In genomic region chr11:119794756-119795155, GRCh38 we compare ENCODE assay signal across 22 cellular contexts.
"Had no signal": no experiment of that assay in that cellular context is flagged by ENCODE, and none has a peak within 500 bp of the region (broad histone marks: within the 10 kb centered on the region; RNA-seq: fewer than 3 reads in every experiment).

No MANE protein-coding gene starts in this region.

- H3K27me3 ChIP-seq: testis, transverse colon had no signal

- H3K27ac Mint-ChIP-seq: activated CD4-positive, alpha-beta memory T cell treated with anti-CD3 and anti-CD28 coated beads, Interleukin-2, amount 10 ng/mL, durations not matched to agents 7 days and 5 days; activated CD4-positive, alpha-beta T cell treated with anti-CD3 and anti-CD28 coated beads, Interleukin-2, amount 10 ng/mL, durations not matched to agents 24 days and 14 days; activated T-helper 17 cell treated with anti-CD3 and anti-CD28 coated beads, Interleukin-2, amount 50 U/mL, for 72 hours; mesothelial cell of epicardium; naive B cell; nephron progenitor cell had no signal

- ATAC-seq: activated T-cell treated with anti-CD3 and anti-CD28 coated beads, Interleukin-2, amount 50 U/mL, for 4 hours; right cardiac atrium had no signal

- H3K36me3 Mint-ChIP-seq: mesothelial cell of epicardium, naive B cell had no signal

- H3K9me3 Mint-ChIP-seq: activated CD4-positive, alpha-beta memory T cell treated with anti-CD3 and anti-CD28 coated beads, Interleukin-2, amount 10 ng/mL, durations not matched to agents 7 days and 5 days; activated CD4-positive, alpha-beta T cell treated with anti-CD3 and anti-CD28 coated beads, Interleukin-2, amount 10 ng/mL, durations not matched to agents 24 days and 14 days; activated T-cell treated with anti-CD3 and anti-CD28 coated beads, Interleukin-2, amount 50 U/mL, for 4 hours; activated T-helper 17 cell treated with anti-CD3 and anti-CD28 coated beads, Interleukin-2, amount 50 U/mL, for 72 hours; mesothelial cell of epicardium; naive B cell; nephron progenitor cell had no signal

- H3K79me2 ChIP-seq: parathyroid adenoma had no signal

- FAIRE-seq: frontal cortex, TTC549, urothelium cell line had no signal

- H3K4me1 ChIP-seq: parathyroid adenoma, spleen, testis, transverse colon had no signal

- H2AFZ ChIP-seq: parathyroid adenoma had no signal

- DNase-seq: activated CD4-positive, alpha-beta memory T cell treated with anti-CD3 and anti-CD28 coated beads, Interleukin-2, amount 10 ng/mL, durations not matched to agents 7 days and 5 days; activated CD4-positive, alpha-beta T cell treated with anti-CD3 and anti-CD28 coated beads, Interleukin-2, amount 10 ng/mL, durations not matched to agents 24 days and 14 days; activated gamma-delta T cell treated with Interleukin-2 at 50 U/mL for 16 hours; activated naive CD4-positive, alpha-beta T cell treated with anti-CD3 and anti-CD28 coated beads, Interleukin-2, amount 50 U/mL, for 16 hours; activated T-cell treated with anti-CD3 and anti-CD28 coated beads, Interleukin-2, amount 50 U/mL, for 4 hours; effector memory CD4-positive, alpha-beta T cell; naive B cell; right cardiac atrium; stimulated activated naive CD4-positive, alpha-beta T cell treated with Interleukin-2 at 50 U/mL for 16 hours; testis; transverse colon had no signal

- H3K36me3 ChIP-seq: spleen, transverse colon had no signal

- H3K4me1 Mint-ChIP-seq: activated CD4-positive, alpha-beta memory T cell treated with anti-CD3 and anti-CD28 coated beads, Interleukin-2, amount 10 ng/mL, durations not matched to agents 7 days and 5 days; activated CD4-positive, alpha-beta T cell treated with anti-CD3 and anti-CD28 coated beads, Interleukin-2, amount 10 ng/mL, durations not matched to agents 24 days and 14 days; activated T-helper 17 cell treated with anti-CD3 and anti-CD28 coated beads, Interleukin-2, amount 50 U/mL, for 72 hours; naive B cell had no signal

- H3K9ac ChIP-seq: parathyroid adenoma had no signal

- H3K4me3 Mint-ChIP-seq: activated CD4-positive, alpha-beta memory T cell treated with anti-CD3 and anti-CD28 coated beads, Interleukin-2, amount 10 ng/mL, durations not matched to agents 7 days and 5 days; activated CD4-positive, alpha-beta T cell treated with anti-CD3 and anti-CD28 coated beads, Interleukin-2, amount 10 ng/mL, durations not matched to agents 24 days and 14 days; activated T-cell treated with anti-CD3 and anti-CD28 coated beads, Interleukin-2, amount 50 U/mL, for 4 hours; activated T-helper 17 cell treated with anti-CD3 and anti-CD28 coated beads, Interleukin-2, amount 50 U/mL, for 72 hours; mesothelial cell of epicardium; naive B cell; nephron progenitor cell had no signal

- H3K9me3 ChIP-seq: spleen, testis, transverse colon had no signal

- H3K27ac ChIP-seq: coronary artery, dorsolateral prefrontal cortex, parathyroid adenoma, spleen, testis, transverse colon, VCaP had no signal

- H3K4me3 ChIP-seq: coronary artery, dorsolateral prefrontal cortex, spleen, testis, transverse colon had no signal
